In genomic region chr7:87220026-87220733, GRCh38 we compare ENCODE assay signal across 9 cellular contexts. TPM values are rescaled to one million over a fixed set of nuclear protein-coding genes. Genes with fewer than 3 reads are reported as not detected.
DNase-seq lines count a peak whose midpoint lies in the region; ATAC-seq, FAIRE-seq and TF ChIP-seq lines count a peak whose summit lies in the region.
"Had no signal": no experiment of that assay in that cellular context is flagged by ENCODE, and none has a peak within 500 bp of the region (broad histone marks: within the 10 kb centered on the region; RNA-seq: fewer than 3 reads in every experiment).

No MANE protein-coding gene starts in this region.

- no peaks in the 10 kb centered on the region for H3K9me3 ChIP-seq in WERI-Rb-1 (ENCODE audit: severe bottlenecking)

- no peak for FAIRE-seq in bronchial epithelial cell (lab: Jason Lieb, UNC)
- FAIRE-seq: A204.1 had no signal

- H3K27me3 ChIP-seq in WERI-Rb-1 (ENCODE audit: insufficient read depth, low read depth, severe bottlenecking): no peaks in the 10 kb centered on the region
- no peaks in the 10 kb centered on the region for H3K27me3 ChIP-seq in bronchial epithelial cell (ENCODE audit: control insufficient read depth, insufficient read depth, low read length)

- TF ChIP-seq CTCF in WERI-Rb-1 (IDR thresholded peaks at IDR 0.05; ENCODE audit: low read depth, low read length) (no peak), bronchial epithelial cell (IDR thresholded peaks at IDR 0.05; ENCODE audit: insufficient read depth, low read length, severe bottlenecking) (no peak)

- H3K4me3 ChIP-seq in WERI-Rb-1 (ENCODE audit: low read depth, low read length) (peak overlapping the region; percentile 96), bronchial epithelial cell (ENCODE audit: low read depth, low read length) (peak overlapping the region; percentile 85)

- peak overlapping the region; percentile 80 for H3K27ac ChIP-seq in WERI-Rb-1

- DNase-seq in NCI-H187 (lab: John Stamatoyannopoulos, UW) (peak; percentile 65 to 82), NCI-H187 treated with DMSO at 0.1 percent for 48 hours (lab: John Stamatoyannopoulos, UW) (no peak), NCI-H1930 (lab: John Stamatoyannopoulos, UW) (peak; percentile 70 to 81), WERI-Rb-1 (peak; percentile 87), bronchial epithelial cell (ENCODE audit: low read depth) (peak; percentile 68), iris pigment epithelial cell (ENCODE audit: low read depth) (peak; percentile 83)
- peak; percentile 68 to 79 for DNase-seq in stimulated activated CD4-positive, alpha-beta T cell treated with anti-CD3 and anti-CD28 coated beads, Interleukin-12 subunit alpha, Interleukin-12 subunit beta, amount 100 ng/mL, for 24 hours (ENCODE audit: low read depth in 2 of 2)

- H3K36me3 ChIP-seq in WERI-Rb-1 (peaks cover 33% of the 10 kb centered on the region), bronchial epithelial cell (ENCODE audit: control insufficient read depth, insufficient read depth, low read length) (no peaks in the 10 kb centered on the region)

- peak; percentile 43 for ATAC-seq in HG02885 (IDR thresholded peaks at IDR 0.05; ENCODE audit: poor library complexity, unreplicated experiment)

RNA-seq across cellular contexts. Expression of gene TMEM243, which starts 0.6 kb away (rescaled TPM):
- total RNA-seq in bronchial epithelial cell: 10.8 and 26.9 TPM in 2 replicates
